Comparison of ENCODE assay signal across 28 cellular contexts in genomic region chr3:60351481-60351880, GRCh38.
"Had no signal": no experiment of that assay in that cellular context is flagged by ENCODE, and none has a peak within 500 bp of the region (broad histone marks: within the 10 kb centered on the region; RNA-seq: fewer than 3 reads in every experiment).

No MANE protein-coding gene starts in this region.

- H3K4me1 ChIP-seq: pancreas, prostate gland, right lobe of liver, sigmoid colon, stomach, thyroid gland, tibial nerve, upper lobe of right lung, uterus had no signal

- H3K27me3 Mint-ChIP-seq: naive thymus-derived CD8-positive, alpha-beta T cell; natural killer cell treated with Interleukin-12 subunit alpha and Interleukin-12 subunit beta and Interleukin-15 and Interleukin-18, amount 100 ng/mL, for 72 hours; stimulated activated naive B cell treated with anti-CD40 and anti-IgM and Interleukin-4, amounts not matched to agents 10 μg/mL and 1 μg/mL and 100 μg/mL, for 72 hours; stimulated activated naive CD8-positive, alpha-beta T cell treated with anti-CD3 and anti-CD28 coated beads, Interleukin-15, Interleukin-2, amounts not matched to agents 100 ng/mL and 50 ng/mL, for 24 hours; type B pancreatic cell had no signal

- H3K36me3 ChIP-seq: neutrophil, pancreas, prostate gland, right lobe of liver, sigmoid colon, stomach, thoracic aorta, thyroid gland, tibial nerve, upper lobe of right lung, uterus had no signal

- H3K9me3 ChIP-seq: neutrophil, pancreas, prostate gland, right lobe of liver, sigmoid colon, stomach, thoracic aorta, thyroid gland, tibial nerve, upper lobe of right lung, uterus had no signal

- H3K27ac ChIP-seq: neutrophil, pancreas, prostate gland, right lobe of liver, sigmoid colon, stomach, thoracic aorta, thyroid gland, tibial nerve, upper lobe of right lung, uterus had no signal

- H3K4me3 ChIP-seq: pancreas, prostate gland, right lobe of liver, sigmoid colon, stomach, thoracic aorta, thyroid gland, tibial nerve, upper lobe of right lung, uterus had no signal

- ATAC-seq: naive thymus-derived CD8-positive, alpha-beta T cell; natural killer cell treated with Interleukin-12 subunit alpha and Interleukin-12 subunit beta and Interleukin-15 and Interleukin-18, amount 100 ng/mL, for 72 hours; pancreas; right cardiac atrium; right lobe of liver; stimulated activated effector memory CD8-positive, alpha-beta T cell treated with anti-CD3 and anti-CD28 coated beads, Interleukin-12 subunit alpha, Interleukin-12 subunit beta, amount 100 ng/mL, for 72 hours; stimulated activated naive B cell treated with anti-CD40 and anti-IgM and Interleukin-4, amounts not matched to agents 10 μg/mL and 1 μg/mL and 100 μg/mL, for 72 hours; upper lobe of right lung had no signal

- H3K4me3 Mint-ChIP-seq: naive thymus-derived CD8-positive, alpha-beta T cell; natural killer cell treated with Interleukin-12 subunit alpha and Interleukin-12 subunit beta and Interleukin-15 and Interleukin-18, amount 100 ng/mL, for 72 hours; nephron progenitor cell; neural crest cell; stimulated activated effector memory CD8-positive, alpha-beta T cell treated with anti-CD3 and anti-CD28 coated beads, Interleukin-12 subunit alpha, Interleukin-12 subunit beta, amount 100 ng/mL, for 72 hours; stimulated activated naive B cell treated with anti-CD40 and anti-IgM and Interleukin-4, amounts not matched to agents 10 μg/mL and 1 μg/mL and 100 μg/mL, for 72 hours; stimulated activated naive CD8-positive, alpha-beta T cell treated with anti-CD3 and anti-CD28 coated beads, Interleukin-15, Interleukin-2, amounts not matched to agents 100 ng/mL and 50 ng/mL, for 24 hours; type B pancreatic cell had no signal

- H3K27ac Mint-ChIP-seq: natural killer cell treated with Interleukin-12 subunit alpha and Interleukin-12 subunit beta and Interleukin-15 and Interleukin-18, amount 100 ng/mL, for 72 hours; nephron progenitor cell; stimulated activated effector memory CD8-positive, alpha-beta T cell treated with anti-CD3 and anti-CD28 coated beads, Interleukin-12 subunit alpha, Interleukin-12 subunit beta, amount 100 ng/mL, for 72 hours; stimulated activated naive B cell treated with anti-CD40 and anti-IgM and Interleukin-4, amounts not matched to agents 10 μg/mL and 1 μg/mL and 100 μg/mL, for 72 hours; stimulated activated naive CD8-positive, alpha-beta T cell treated with anti-CD3 and anti-CD28 coated beads, Interleukin-15, Interleukin-2, amounts not matched to agents 100 ng/mL and 50 ng/mL, for 24 hours; type B pancreatic cell had no signal

- H3K36me3 Mint-ChIP-seq: natural killer cell treated with Interleukin-12 subunit alpha and Interleukin-12 subunit beta and Interleukin-15 and Interleukin-18, amount 100 ng/mL, for 72 hours; stimulated activated effector memory CD8-positive, alpha-beta T cell treated with anti-CD3 and anti-CD28 coated beads, Interleukin-12 subunit alpha, Interleukin-12 subunit beta, amount 100 ng/mL, for 72 hours; stimulated activated naive B cell treated with anti-CD40 and anti-IgM and Interleukin-4, amounts not matched to agents 10 μg/mL and 1 μg/mL and 100 μg/mL, for 72 hours; type B pancreatic cell had no signal

- H3K27me3 ChIP-seq: neutrophil, pancreas, right lobe of liver, sigmoid colon, stomach, thyroid gland, tibial nerve, upper lobe of right lung, uterus had no signal

- H3K4me1 Mint-ChIP-seq: nephron progenitor cell; neural crest cell; stimulated activated effector memory CD8-positive, alpha-beta T cell treated with anti-CD3 and anti-CD28 coated beads, Interleukin-12 subunit alpha, Interleukin-12 subunit beta, amount 100 ng/mL, for 72 hours; stimulated activated naive B cell treated with anti-CD40 and anti-IgM and Interleukin-4, amounts not matched to agents 10 μg/mL and 1 μg/mL and 100 μg/mL, for 72 hours had no signal

- DNase-seq: naive thymus-derived CD8-positive, alpha-beta T cell; nephron progenitor cell; nucleus accumbens; pancreas; retina; right cardiac atrium; right lobe of liver; sigmoid colon; small intestine; stimulated activated CD4-positive, alpha-beta T cell treated with anti-CD3 and anti-CD28 coated beads, Interleukin-15, amount 100 ng/mL, for 24 hours; stimulated activated CD4-positive, alpha-beta T cell treated with anti-CD3 and anti-CD28 coated beads, Interleukin-2, amount 100 ng/mL, for 24 hours; stimulated activated CD4-positive, alpha-beta T cell treated with anti-CD3 and anti-CD28 coated beads, Interleukin-2, amount 100 ng/mL, for 48 hours; stimulated activated CD4-positive, alpha-beta T cell treated with anti-CD3 and anti-CD28 coated beads, Interleukin-4, amount 100 ng/mL, for 24 hours; stimulated activated naive B cell treated with anti-CD40 and anti-IgM and Interleukin-4, amounts not matched to agents 10 μg/mL and 1 μg/mL and 100 μg/mL, for 72 hours; stimulated activated naive CD4-positive, alpha-beta T cell treated with Interleukin-2 at 50 U/mL for 16 hours; stomach; thyroid gland; upper lobe of right lung; uterus had no signal

- H3K9me3 Mint-ChIP-seq: natural killer cell treated with Interleukin-12 subunit alpha and Interleukin-12 subunit beta and Interleukin-15 and Interleukin-18, amount 100 ng/mL, for 72 hours; nephron progenitor cell; neural crest cell; stimulated activated effector memory CD8-positive, alpha-beta T cell treated with anti-CD3 and anti-CD28 coated beads, Interleukin-12 subunit alpha, Interleukin-12 subunit beta, amount 100 ng/mL, for 72 hours had no signal
